Comparison of ENCODE assay signal across 20 cellular contexts in the genomic region with DNA sequence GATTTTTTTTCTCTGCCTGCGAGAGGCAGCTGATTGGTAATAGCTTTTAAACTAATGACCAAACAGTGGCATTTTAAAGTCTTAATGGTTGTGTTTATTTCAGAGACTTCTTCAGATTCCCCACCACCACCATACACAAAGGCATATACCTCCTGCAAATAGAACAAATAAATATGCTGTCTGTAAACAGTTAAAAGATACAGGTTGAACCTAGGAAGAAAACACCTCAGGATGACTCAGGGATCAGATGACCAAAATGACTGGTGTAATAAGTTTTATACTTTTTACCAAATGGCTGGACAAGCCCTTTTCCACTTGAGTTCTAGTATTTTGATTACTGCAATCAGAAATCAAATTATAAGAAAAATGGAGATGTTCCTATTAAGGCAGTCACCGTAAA.
"Had no signal": no experiment of that assay in that cellular context is flagged by ENCODE, and none has a peak within 500 bp of the region (broad histone marks: within the 10 kb centered on the region; RNA-seq: fewer than 3 reads in every experiment).

No MANE protein-coding gene starts in this region.

- DNase-seq: activated naive CD4-positive, alpha-beta T cell treated with Interleukin-2 at 50 U/mL for 16 hours; activated naive CD8-positive, alpha-beta T cell treated with anti-CD3 and anti-CD28 coated beads for 36 hours; activated T-cell treated with anti-CD3 and anti-CD28 coated beads, Interleukin-2, amount 50 U/mL, for 48 hours; esophagus squamous epithelium; heart left ventricle; islet precursor cell; left colon; mesenchymal stem cell; mucosa of descending colon; naive B cell; stimulated activated CD4-positive, alpha-beta T cell treated with anti-CD3 and anti-CD28 coated beads, Interleukin-2, amount 100 ng/mL, for 48 hours; stimulated activated CD8-positive, alpha-beta memory T cell treated with anti-CD3 and anti-CD28 coated beads, Interleukin-4, amount 100 ng/mL, for 48 hours; stimulated activated naive B cell treated with anti-CD40 and anti-IgM and Interleukin-4, amounts not matched to agents 10 μg/mL and 1 μg/mL and 100 μg/mL, for 72 hours; T1000; trophoblast cell had no signal

- H3K27ac ChIP-seq: breast epithelium, coronary artery, esophagus squamous epithelium, gastroesophageal sphincter, heart left ventricle, vagina had no signal

- H3K27me3 ChIP-seq: breast epithelium, esophagus squamous epithelium, gastroesophageal sphincter, heart left ventricle, vagina had no signal

- H3K36me3 ChIP-seq: breast epithelium, esophagus squamous epithelium, gastroesophageal sphincter, heart left ventricle, vagina had no signal

- ATAC-seq: gastroesophageal sphincter; heart left ventricle; left colon; mucosa of descending colon; stimulated activated naive B cell treated with anti-CD40 and anti-IgM and Interleukin-4, amounts not matched to agents 10 μg/mL and 1 μg/mL and 100 μg/mL, for 72 hours; WTC11 had no signal

- H3K9me3 ChIP-seq: breast epithelium, esophagus squamous epithelium, gastroesophageal sphincter, heart left ventricle, mucosa of descending colon, vagina had no signal

- H3K4me1 ChIP-seq: breast epithelium, esophagus squamous epithelium, gastroesophageal sphincter, heart left ventricle, vagina had no signal

- H3K4me3 ChIP-seq: breast epithelium, coronary artery, esophagus squamous epithelium, gastroesophageal sphincter, heart left ventricle, mucosa of descending colon, vagina had no signal
